24 cellular contexts compared by ENCODE assay signal in the genomic region with DNA sequence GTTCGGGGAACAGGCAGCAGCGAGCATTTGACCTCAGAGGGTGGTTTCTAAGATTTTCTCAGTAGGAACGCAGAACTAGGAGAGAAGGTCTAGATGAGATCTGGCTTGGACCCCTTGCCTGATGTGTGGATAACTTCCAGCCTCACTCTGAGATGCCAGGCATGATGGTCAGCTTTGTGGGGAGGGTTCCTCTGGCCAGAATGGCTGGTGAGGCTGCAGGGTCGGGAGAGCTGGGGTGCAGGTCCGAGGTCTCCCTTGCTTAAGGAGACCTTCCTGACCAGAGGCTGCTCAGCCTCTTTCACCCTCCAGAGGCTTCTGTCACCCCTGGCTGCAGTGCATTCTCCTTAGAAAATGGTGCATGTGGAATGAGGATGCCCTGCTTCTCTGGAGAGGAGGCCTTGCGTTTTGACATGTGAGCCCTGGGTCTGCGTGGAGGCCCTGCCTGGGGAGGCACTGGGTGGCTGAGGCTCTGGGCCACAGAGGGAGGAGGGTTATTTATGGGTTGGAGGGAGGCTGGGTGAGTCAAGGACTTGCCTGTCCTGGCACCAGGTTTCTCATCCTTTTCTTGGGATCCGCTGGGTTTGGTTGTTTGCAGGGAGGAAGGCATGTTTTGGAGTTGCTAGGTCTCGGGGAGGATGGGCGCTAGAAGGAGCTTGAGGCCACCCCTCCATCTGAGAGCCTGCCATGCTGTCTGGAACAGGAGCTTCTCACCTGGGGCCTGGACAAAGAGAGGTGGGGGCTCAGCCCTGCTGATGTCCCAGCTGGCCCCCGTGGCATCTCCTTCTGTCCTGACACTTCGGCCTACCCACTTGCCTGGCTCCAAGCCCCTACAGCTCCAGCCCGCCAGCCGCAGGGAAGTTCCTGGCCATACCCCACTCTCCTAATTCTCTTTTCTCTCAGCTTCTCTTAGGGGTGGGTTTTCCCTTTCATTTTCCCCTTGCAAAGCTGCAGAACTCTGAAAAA. TPM values are rescaled to one million over a fixed set of nuclear protein-coding genes. Genes with fewer than 3 reads are reported as not detected.
DNase-seq lines count a peak whose midpoint lies in the region; ATAC-seq and TF ChIP-seq lines count a peak whose summit lies in the region.
"Had no signal": no experiment of that assay in that cellular context is flagged by ENCODE, and none has a peak within 500 bp of the region (broad histone marks: within the 10 kb centered on the region; RNA-seq: fewer than 3 reads in every experiment).

No MANE protein-coding gene starts in this region.

- CTCF ChIA-PET in activated CD8-positive, alpha-beta memory T cell treated with anti-CD3 and anti-CD28 coated beads, Interleukin-2, amount 10 ng/mL, durations not matched to agents 7 days and 5 days (lab: Charles Lee), result interaction anchor here (1.0 to 13.1 kb wide), 2 partner anchors 10 to 118 kb away, joined by 4 to 235 read pairs; no protein-coding TSS in a partner anchor
- CTCF ChIA-PET in activated CD8-positive, alpha-beta T cell treated with anti-CD3 and anti-CD28 coated beads, Interleukin-2, amount 10 ng/mL, durations not matched to agents 7 days and 5 days (lab: Charles Lee), result interaction anchor here (1.4 to 14.9 kb wide), 3 partner anchors 9 to 129 kb away, joined by 3 to 314 read pairs (median 4); no protein-coding TSS in a partner anchor

- peaks cover 17% of the 10 kb centered on the region for H3K36me3 Mint-ChIP-seq in activated T-cell treated with anti-CD3 and anti-CD28 coated beads, Interleukin-2, amount 50 U/mL, for 24 hours (ENCODE audit: low read depth)
- H3K36me3 Mint-ChIP-seq in activated CD8-positive, alpha-beta memory T cell treated with anti-CD3 and anti-CD28 coated beads, Interleukin-2, amount 10 ng/mL, durations not matched to agents 7 days and 5 days, result no peaks in the 10 kb centered on the region
- H3K36me3 Mint-ChIP-seq in activated CD8-positive, alpha-beta T cell treated with anti-CD3 and anti-CD28 coated beads, Interleukin-2, amount 10 ng/mL, durations not matched to agents 7 days and 5 days (ENCODE audit: low read depth), result no peaks in the 10 kb centered on the region

- TF ChIP-seq EP300 in suprapubic skin (IDR thresholded peaks at IDR 0.05), result no peak

- no peak for ATAC-seq in activated CD8-positive, alpha-beta memory T cell treated with anti-CD3 and anti-CD28 coated beads, Interleukin-2, amount 10 ng/mL, durations not matched to agents 7 days and 5 days
- no peak for ATAC-seq in HG02759 (IDR thresholded peaks at IDR 0.05; ENCODE audit: unreplicated experiment)
- ATAC-seq in GM18873 (IDR thresholded peaks at IDR 0.05; ENCODE audit: low FRiP score, unreplicated experiment), result no peak
- no peak for ATAC-seq in activated CD8-positive, alpha-beta T cell treated with anti-CD3 and anti-CD28 coated beads, Interleukin-2, amount 10 ng/mL, durations not matched to agents 7 days and 5 days
- ATAC-seq: CD8-positive, alpha-beta T cell; GM12878; GM23338; HCT116 had no signal

- H3K79me1 ChIP-seq in neuronal stem cell (ENCODE audit: low read depth, low read length), result peaks cover 7% of the 10 kb centered on the region

- H3K9me3 Mint-ChIP-seq in activated T-cell treated with anti-CD3 and anti-CD28 coated beads, Interleukin-2, amount 50 U/mL, for 24 hours, result no peaks in the 10 kb centered on the region
- no peaks in the 10 kb centered on the region for H3K9me3 Mint-ChIP-seq in activated CD8-positive, alpha-beta memory T cell treated with anti-CD3 and anti-CD28 coated beads, Interleukin-2, amount 10 ng/mL, durations not matched to agents 7 days and 5 days (ENCODE audit: low read depth)
- peaks cover 4% of the 10 kb centered on the region for H3K9me3 Mint-ChIP-seq in activated CD8-positive, alpha-beta T cell treated with anti-CD3 and anti-CD28 coated beads, Interleukin-2, amount 10 ng/mL, durations not matched to agents 7 days and 5 days (ENCODE audit: insufficient read depth)
- H3K9me3 Mint-ChIP-seq: CD8-positive, alpha-beta T cell; GM23338 had no signal

- H3K27me3 Mint-ChIP-seq in activated T-cell treated with anti-CD3 and anti-CD28 coated beads, Interleukin-2, amount 50 U/mL, for 24 hours, result no peaks in the 10 kb centered on the region
- peaks cover 2% of the 10 kb centered on the region for H3K27me3 Mint-ChIP-seq in activated CD8-positive, alpha-beta memory T cell treated with anti-CD3 and anti-CD28 coated beads, Interleukin-2, amount 10 ng/mL, durations not matched to agents 7 days and 5 days
- H3K27me3 Mint-ChIP-seq in activated CD8-positive, alpha-beta T cell treated with anti-CD3 and anti-CD28 coated beads, Interleukin-2, amount 10 ng/mL, durations not matched to agents 7 days and 5 days (ENCODE audit: low read depth), result no peaks in the 10 kb centered on the region

- peaks cover 15% of the 10 kb centered on the region for H3K4me1 Mint-ChIP-seq in activated T-cell treated with anti-CD3 and anti-CD28 coated beads, Interleukin-2, amount 50 U/mL, for 24 hours (ENCODE audit: low read depth)
- H3K4me1 Mint-ChIP-seq in activated CD8-positive, alpha-beta memory T cell treated with anti-CD3 and anti-CD28 coated beads, Interleukin-2, amount 10 ng/mL, durations not matched to agents 7 days and 5 days, result no peaks in the 10 kb centered on the region
- peaks cover 8% of the 10 kb centered on the region for H3K4me1 Mint-ChIP-seq in activated CD8-positive, alpha-beta T cell treated with anti-CD3 and anti-CD28 coated beads, Interleukin-2, amount 10 ng/mL, durations not matched to agents 7 days and 5 days (ENCODE audit: low read depth)

- no peak overlapping the region for H2AFZ ChIP-seq in neuronal stem cell (ENCODE audit: low read length)
- H2AFZ ChIP-seq: GM23338 had no signal

- no peak overlapping the region for H3K27ac ChIP-seq in neuronal stem cell (replicated peaks; ENCODE audit: low read length)
- H3K27ac ChIP-seq in suprapubic skin, result no peak overlapping the region
- H3K27ac ChIP-seq: KMS-11, RWPE1 had no signal

- H4K91ac ChIP-seq in neuronal stem cell (ENCODE audit: low read depth, low read length, poor library complexity), result no peak overlapping the region

- no peak overlapping the region for H2BK12ac ChIP-seq in neuronal stem cell (ENCODE audit: low read length)

- no peak overlapping the region for H3K14ac ChIP-seq in neuronal stem cell (ENCODE audit: low read length)

- H2BK120ac ChIP-seq in neuronal stem cell (ENCODE audit: low read depth, low read length), result no peak overlapping the region

- no peak overlapping the region for H3K4ac ChIP-seq in neuronal stem cell (ENCODE audit: low read length)

- H3K9me3 ChIP-seq in neuronal stem cell (replicated peaks in 1 of 2; ENCODE audit: control insufficient read depth in 2 of 2, insufficient read depth in 1 of 2, low read depth in 1 of 2, low read length in 2 of 2) (no peaks in the 10 kb centered on the region), suprapubic skin (no peaks in the 10 kb centered on the region)

- H3K4me1 ChIP-seq in neuronal stem cell (ENCODE audit: control insufficient read depth in 2 of 2, insufficient read depth in 1 of 2, low read depth in 1 of 2, low read length in 2 of 2) (peaks cover 5 to 6% of the 10 kb centered on the region in 2 donors), suprapubic skin (peaks cover 19% of the 10 kb centered on the region)

- H3K18ac ChIP-seq in neuronal stem cell (ENCODE audit: low read length), result peak overlapping the region; percentile 30

- H2AK5ac ChIP-seq in neuronal stem cell (ENCODE audit: low read depth, low read length), result no peak overlapping the region

- POLR2A ChIA-PET in activated CD8-positive, alpha-beta T cell treated with anti-CD3 and anti-CD28 coated beads, Interleukin-2, amount 10 ng/mL, durations not matched to agents 7 days and 5 days (lab: Charles Lee), result interaction anchor here (0.9 kb wide), 1 partner anchor 14 kb away, joined by 3 read pairs; no protein-coding TSS in a partner anchor

- H3K9ac ChIP-seq in neuronal stem cell (ENCODE audit: low read depth, low read length, poor library complexity), result no peak overlapping the region
- H3K9ac ChIP-seq: KMS-11 had no signal

- H2BK15ac ChIP-seq in neuronal stem cell (ENCODE audit: low read length), result no peak overlapping the region

- H3K4me3 ChIP-seq in neuronal stem cell (ENCODE audit: low read length in 2 of 2), result no peak overlapping the region
- no peak overlapping the region for H3K4me3 ChIP-seq in suprapubic skin
- H3K4me3 ChIP-seq: GM12878, GM23338 had no signal

- H3K27ac Mint-ChIP-seq in activated T-cell treated with anti-CD3 and anti-CD28 coated beads, Interleukin-2, amount 50 U/mL, for 24 hours, result no peak overlapping the region
- H3K27ac Mint-ChIP-seq in activated CD8-positive, alpha-beta memory T cell treated with anti-CD3 and anti-CD28 coated beads, Interleukin-2, amount 10 ng/mL, durations not matched to agents 7 days and 5 days, result no peak overlapping the region
- no peak overlapping the region for H3K27ac Mint-ChIP-seq in activated CD8-positive, alpha-beta T cell treated with anti-CD3 and anti-CD28 coated beads, Interleukin-2, amount 10 ng/mL, durations not matched to agents 7 days and 5 days
- H3K27ac Mint-ChIP-seq: CD8-positive, alpha-beta T cell; GM23338 had no signal

- H3K27me3 ChIP-seq in neuronal stem cell (ENCODE audit: control insufficient read depth in 3 of 3, insufficient read depth in 3 of 3, low read depth in 1 of 3, low read length in 3 of 3), result peaks cover 0 to 7% (median 0%) of the 10 kb centered on the region in 3 experiments
- peaks cover 16% of the 10 kb centered on the region for H3K27me3 ChIP-seq in suprapubic skin

- no peak overlapping the region for H3K23ac ChIP-seq in neuronal stem cell (ENCODE audit: low read depth, low read length, poor library complexity)

- no peak overlapping the region for H3K4me2 ChIP-seq in neuronal stem cell (ENCODE audit: insufficient read depth, low read length, poor library complexity, severe bottlenecking)
- H3K4me2 ChIP-seq: GM23338, KMS-11 had no signal

- no peak overlapping the region for H3K4me3 Mint-ChIP-seq in activated T-cell treated with anti-CD3 and anti-CD28 coated beads, Interleukin-2, amount 50 U/mL, for 24 hours
- no peak overlapping the region for H3K4me3 Mint-ChIP-seq in activated CD8-positive, alpha-beta memory T cell treated with anti-CD3 and anti-CD28 coated beads, Interleukin-2, amount 10 ng/mL, durations not matched to agents 7 days and 5 days
- H3K4me3 Mint-ChIP-seq in activated CD8-positive, alpha-beta T cell treated with anti-CD3 and anti-CD28 coated beads, Interleukin-2, amount 10 ng/mL, durations not matched to agents 7 days and 5 days, result no peak overlapping the region
- H3K4me3 Mint-ChIP-seq: CD8-positive, alpha-beta T cell; GM23338 had no signal

- peaks cover 22 to 24% of the 10 kb centered on the region in 2 donors for H3K36me3 ChIP-seq in neuronal stem cell (replicated peaks in 1 of 2; ENCODE audit: control insufficient read depth in 2 of 2, insufficient read depth in 2 of 2, low read length in 2 of 2)
- no peaks in the 10 kb centered on the region for H3K36me3 ChIP-seq in suprapubic skin

- TF ChIP-seq CTCF in suprapubic skin (IDR thresholded peaks at IDR 0.05), result no peak

- no CpG with 5 or more reads among the region's 14 CpGs for WGBS in neuronal stem cell (ENCODE audit: extremely low coverage in 2 of 2, insufficient read length in 2 of 2, insufficient replicate concordance in 1 of 2), 2 donors
- 89% methylated on average over 12 of the region's 14 CpGs for WGBS in suprapubic skin

- no peak overlapping the region for H2BK5ac ChIP-seq in neuronal stem cell (ENCODE audit: low read length)

- no peak for TF ChIP-seq POLR2A in suprapubic skin (IDR thresholded peaks at IDR 0.05)

- DNase-seq in activated T-cell treated with anti-CD3 and anti-CD28 coated beads, Interleukin-2, amount 50 U/mL, for 24 hours, result peak; percentile 11
- no peak for DNase-seq in activated T-cell treated with anti-CD3 and anti-CD28 coated beads for 4 hours
- DNase-seq in activated CD8-positive, alpha-beta memory T cell treated with anti-CD3 and anti-CD28 coated beads, Interleukin-2, amount 10 ng/mL, durations not matched to agents 7 days and 5 days, result peak; percentile 28
- no peak for DNase-seq in neuronal stem cell (ENCODE audit: low spot score)
- DNase-seq in suprapubic skin (ENCODE audit: low spot score in 2 of 2), result peak; percentile 30 to 63
- no peak for DNase-seq in activated CD8-positive, alpha-beta T cell treated with anti-CD3 and anti-CD28 coated beads, Interleukin-2, amount 10 ng/mL, durations not matched to agents 7 days and 5 days
- DNase-seq: AML-193, C1 segment of cervical spinal cord, DND-41, IMR-90, NCI-H1092 treated with DMSO at 0.1 percent for 48 hours, NCI-H1436 treated with DMSO at 0.1 percent for 48 hours, NCI-H1930, NCI-H226, NCI-H510A treated with DMSO at 0.1 percent for 48 hours, NCI-H748 treated with DMSO at 0.1 percent for 48 hours had no signal

- H4K8ac ChIP-seq in neuronal stem cell (ENCODE audit: low read depth, low read length), result no peak overlapping the region

RNA-seq across cellular contexts. Expression of gene FAM241B, which starts 3.9 kb away (rescaled TPM):
- total RNA-seq in activated CD8-positive, alpha-beta memory T cell treated with anti-CD3 and anti-CD28 coated beads, Interleukin-2, amount 10 ng/mL, durations not matched to agents 7 days and 5 days, result 1 to 10 TPM; 2.6 to 2.9 TPM
- polyA plus RNA-seq in neuronal stem cell (2013, experiment 1 of 2), result 21.0 TPM
- polyA plus RNA-seq in neuronal stem cell (2013, experiment 2 of 2), result 22.3 TPM
- total RNA-seq in suprapubic skin, result 1 to 10 TPM in 3 of 4 donors, under 1 TPM in 1; 0.49 to 4.3 (median 2.5) TPM
- total RNA-seq in activated CD8-positive, alpha-beta T cell treated with anti-CD3 and anti-CD28 coated beads, Interleukin-2, amount 10 ng/mL, durations not matched to agents 7 days and 5 days, result 1 to 10 TPM; 5.4 to 6.1 TPM

Comparison
In these comparisons a context has a peak if more than half of its experiments do, and no peak if none do; other contexts are left out.
1. DNase-seq: peak in activated T-cell treated with anti-CD3 and anti-CD28 coated beads, Interleukin-2, amount 50 U/mL, for 24 hours (single experiment), activated CD8-positive, alpha-beta memory T cell treated with anti-CD3 and anti-CD28 coated beads, Interleukin-2, amount 10 ng/mL, durations not matched to agents 7 days and 5 days (single experiment) and suprapubic skin (2 of 2); none in activated T-cell treated with anti-CD3 and anti-CD28 coated beads for 4 hours (single experiment), neuronal stem cell (single experiment) and activated CD8-positive, alpha-beta T cell treated with anti-CD3 and anti-CD28 coated beads, Interleukin-2, amount 10 ng/mL, durations not matched to agents 7 days and 5 days (single experiment).